Comparison of ENCODE assay signal across 32 cellular contexts in genomic region chr20:32687180-32687532, GRCh38. TPM values are rescaled to one million over a fixed set of nuclear protein-coding genes. Genes with fewer than 3 reads are reported as not detected.
"Had no signal": no experiment of that assay in that cellular context is flagged by ENCODE, and none has a peak within 500 bp of the region (broad histone marks: within the 10 kb centered on the region; RNA-seq: fewer than 3 reads in every experiment).

No MANE protein-coding gene starts in this region.

- H3K27ac Mint-ChIP-seq: effector memory CD8-positive, alpha-beta T cell; endodermal cell; mesothelial cell of epicardium had no signal

- H3K9me3 Mint-ChIP-seq: effector memory CD8-positive, alpha-beta T cell; endodermal cell; mesothelial cell of epicardium had no signal

- H3K36me3 ChIP-seq: esophagus squamous epithelium, gastrocnemius medialis, lower lobe of right lung had no signal

- H3K9me3 ChIP-seq: esophagus squamous epithelium, gastrocnemius medialis, heart right ventricle, left lung, lower lobe of right lung, mucosa of descending colon had no signal

- H3K27me3 Mint-ChIP-seq: effector memory CD8-positive, alpha-beta T cell; naive B cell had no signal

- H3K4me3 ChIP-seq: coronary artery, dorsolateral prefrontal cortex, esophagus squamous epithelium, gastrocnemius medialis, heart right ventricle, left lung, lower lobe of right lung, mucosa of descending colon had no signal

- H3K27me3 ChIP-seq: dorsolateral prefrontal cortex, gastrocnemius medialis, heart right ventricle, left lung had no signal

- H3K36me3 Mint-ChIP-seq: mesothelial cell of epicardium, naive B cell had no signal

- H3K4me3 Mint-ChIP-seq: effector memory CD8-positive, alpha-beta T cell; endodermal cell; mesothelial cell of epicardium; naive B cell had no signal

- ATAC-seq: effector memory CD8-positive, alpha-beta T cell; esophagus mucosa; gastrocnemius medialis; heart right ventricle; left cardiac atrium; left lung; left ventricle myocardium superior; lower lobe of right lung; mucosa of descending colon had no signal

- DNase-seq: dermis blood vessel endothelial cell; effector CD4-positive, alpha-beta T cell; effector memory CD8-positive, alpha-beta T cell; endodermal cell; erythroblast; esophagus squamous epithelium; foreskin melanocyte; gastrocnemius medialis; glutamatergic neuron; head of caudate nucleus; heart right ventricle; hippocampal formation; left cardiac atrium; left lung; left ventricle myocardium superior; lower lobe of right lung; mesenchymal stem cell; mucosa of descending colon; naive B cell had no signal

- H3K4me1 ChIP-seq: gastrocnemius medialis had no signal

- FAIRE-seq: colon, endometrium, islet of Langerhans, keratinocyte had no signal

- H3K27ac ChIP-seq: coronary artery, dorsolateral prefrontal cortex, epithelial cell of prostate, esophagus squamous epithelium, gastrocnemius medialis, heart right ventricle, left lung, lower lobe of right lung had no signal

RNA-seq across cellular contexts. Expression of gene C20orf203, which starts 13.4 kb away (rescaled TPM):
- total RNA-seq: dermis blood vessel endothelial cell, esophagus mucosa, esophagus squamous epithelium, gastrocnemius medialis, glomerular endothelial cell, kidney epithelial cell, left cardiac atrium, left lung, left ventricle myocardium superior, lower lobe of right lung, lung microvascular endothelial cell, mesenteric fat pad had no signal
- polyA plus RNA-seq: keratinocyte had no signal
